28 cellular contexts compared by ENCODE assay signal in genomic region chr1:72649974-72650373, GRCh38.
A peak's percentile ranks its signal among the peaks of the same experiment; 100 is the strongest.
DNase-seq lines count a peak whose midpoint lies in the region; ATAC-seq, FAIRE-seq and TF ChIP-seq lines count a peak whose summit lies in the region.
"Had no signal": no experiment of that assay in that cellular context is flagged by ENCODE, and none has a peak within 500 bp of the region (broad histone marks: within the 10 kb centered on the region; RNA-seq: fewer than 3 reads in every experiment).

No MANE protein-coding gene starts in this region.

- FAIRE-seq in H54 (lab: Jason Lieb, UNC): no peak
- FAIRE-seq: HTR-8/SVneo had no signal

- no peak overlapping the region for H3K4me3 ChIP-seq in astrocyte of the cerebellum (ENCODE audit: low read depth, low read length)
- H3K4me3 ChIP-seq in fibroblast of the aortic adventitia (ENCODE audit: low read depth, low read length): no peak overlapping the region
- H3K4me3 ChIP-seq: adrenal gland, cardiac muscle cell, SK-N-MC, thoracic aorta, vagina had no signal

- ATAC-seq in GM18511 (IDR thresholded peaks at IDR 0.05; ENCODE audit: unreplicated experiment): no peak
- ATAC-seq: foreskin keratinocyte had no signal

- peak; percentile 21 for DNase-seq in GM03348 (ENCODE audit: low spot score)
- DNase-seq in astrocyte of the cerebellum (ENCODE audit: low read depth): peak; percentile 49
- DNase-seq in fibroblast of the aortic adventitia (ENCODE audit: low read depth): peak; percentile 64
- peak; percentile 49 for DNase-seq in stromal cell of bone marrow (ENCODE audit: low read depth)
- no peak for DNase-seq in activated CD4-positive, alpha-beta T cell treated with anti-CD3 and anti-CD28 coated beads, Interleukin-2, amount 50 U/mL, for 48 hours
- DNase-seq in H54 (ENCODE audit: insufficient read length, low spot score): no peak
- DNase-seq: activated CD4-positive, alpha-beta T cell treated with anti-CD3 and anti-CD28 coated beads for 4 hours; activated naive CD4-positive, alpha-beta T cell; activated T-cell treated with anti-CD3 and anti-CD28 coated beads, Interleukin-2, amount 50 U/mL, for 24 hours; adrenal gland; CD8-positive, alpha-beta memory T cell; cortex of kidney; DMS153; GDM1; KG1; naive B cell; NCI-H146; NCI-H526 treated with DMSO at 0.1 percent for 48 hours; retina; stimulated activated CD4-positive, alpha-beta T cell treated with anti-CD3 and anti-CD28 coated beads, Interleukin-4, amount 100 ng/mL, for 4 hours; stimulated activated naive CD4-positive, alpha-beta T cell treated with Interleukin-2 at 50 U/mL for 16 hours had no signal

- TF ChIP-seq POLR2A in H54 (IDR thresholded peaks at IDR 0.05; ENCODE audit: low read depth, low read length): no peak

- TF ChIP-seq CTCF in astrocyte of the cerebellum (IDR thresholded peaks at IDR 0.05; ENCODE audit: low read depth, low read length, missing control alignments) (no peak), fibroblast of the aortic adventitia (IDR thresholded peaks at IDR 0.05; ENCODE audit: insufficient read depth, low read length) (no peak)

- in situ Hi-C loops in astrocyte of the cerebellum (cut with HindIII; ENCODE audit: low sequenced_read_pairs): no loop called here

Comparison
In these comparisons a context has a peak if more than half of its experiments do, and no peak if none do; other contexts are left out.
1. DNase-seq: peak in GM03348 (single experiment), astrocyte of the cerebellum (single experiment), fibroblast of the aortic adventitia (single experiment) and stromal cell of bone marrow (single experiment); none in activated CD4-positive, alpha-beta T cell treated with anti-CD3 and anti-CD28 coated beads, Interleukin-2, amount 50 U/mL, for 48 hours (0 of 2) and H54 (single experiment).